1 cellular context compared by ENCODE assay signal in genomic region chr16:524274-525011, GRCh38.
TF ChIP-seq lines count a peak whose summit lies in the region.

No MANE protein-coding gene starts in this region.

TF ChIP-seq in GM12878, 131 proteins besides CTCF, POLR2A, EP300 and RAD21:
- TF ChIP-seq, protein P1, sequence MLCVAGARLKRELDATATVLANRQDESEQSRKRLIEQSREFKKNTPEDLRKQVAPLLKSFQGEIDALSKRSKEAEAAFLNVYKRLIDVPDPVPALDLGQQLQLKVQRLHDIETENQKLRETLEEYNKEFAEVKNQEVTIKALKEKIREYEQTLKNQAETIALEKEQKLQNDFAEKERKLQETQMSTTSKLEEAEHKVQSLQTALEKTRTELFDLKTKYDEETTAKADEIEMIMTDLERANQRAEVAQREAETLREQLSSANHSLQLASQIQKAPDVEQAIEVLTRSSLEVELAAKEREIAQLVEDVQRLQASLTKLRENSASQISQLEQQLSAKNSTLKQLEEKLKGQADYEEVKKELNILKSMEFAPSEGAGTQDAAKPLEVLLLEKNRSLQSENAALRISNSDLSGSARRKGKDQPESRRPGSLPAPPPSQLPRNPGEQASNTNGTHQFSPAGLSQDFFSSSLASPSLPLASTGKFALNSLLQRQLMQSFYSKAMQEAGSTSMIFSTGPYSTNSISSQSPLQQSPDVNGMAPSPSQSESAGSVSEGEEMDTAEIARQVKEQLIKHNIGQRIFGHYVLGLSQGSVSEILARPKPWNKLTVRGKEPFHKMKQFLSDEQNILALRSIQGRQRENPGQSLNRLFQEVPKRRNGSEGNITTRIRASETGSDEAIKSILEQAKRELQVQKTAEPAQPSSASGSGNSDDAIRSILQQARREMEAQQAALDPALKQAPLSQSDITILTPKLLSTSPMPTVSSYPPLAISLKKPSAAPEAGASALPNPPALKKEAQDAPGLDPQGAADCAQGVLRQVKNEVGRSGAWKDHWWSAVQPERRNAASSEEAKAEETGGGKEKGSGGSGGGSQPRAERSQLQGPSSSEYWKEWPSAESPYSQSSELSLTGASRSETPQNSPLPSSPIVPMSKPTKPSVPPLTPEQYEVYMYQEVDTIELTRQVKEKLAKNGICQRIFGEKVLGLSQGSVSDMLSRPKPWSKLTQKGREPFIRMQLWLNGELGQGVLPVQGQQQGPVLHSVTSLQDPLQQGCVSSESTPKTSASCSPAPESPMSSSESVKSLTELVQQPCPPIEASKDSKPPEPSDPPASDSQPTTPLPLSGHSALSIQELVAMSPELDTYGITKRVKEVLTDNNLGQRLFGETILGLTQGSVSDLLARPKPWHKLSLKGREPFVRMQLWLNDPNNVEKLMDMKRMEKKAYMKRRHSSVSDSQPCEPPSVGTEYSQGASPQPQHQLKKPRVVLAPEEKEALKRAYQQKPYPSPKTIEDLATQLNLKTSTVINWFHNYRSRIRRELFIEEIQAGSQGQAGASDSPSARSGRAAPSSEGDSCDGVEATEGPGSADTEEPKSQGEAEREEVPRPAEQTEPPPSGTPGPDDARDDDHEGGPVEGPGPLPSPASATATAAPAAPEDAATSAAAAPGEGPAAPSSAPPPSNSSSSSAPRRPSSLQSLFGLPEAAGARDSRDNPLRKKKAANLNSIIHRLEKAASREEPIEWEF (IDR thresholded peaks at IDR 0.05; ENCODE audit: insufficient replicate concordance, low read depth, low read length): no peak
- no peak for TF ChIP-seq ZBTB4 (CRISPR knock-in tag; IDR thresholded peaks at IDR 0.05)
- no peak for TF ChIP-seq FOS (IDR thresholded peaks at IDR 0.05; ENCODE audit: borderline replicate concordance, extremely low read depth, insufficient read length)
- TF ChIP-seq, protein P2, sequence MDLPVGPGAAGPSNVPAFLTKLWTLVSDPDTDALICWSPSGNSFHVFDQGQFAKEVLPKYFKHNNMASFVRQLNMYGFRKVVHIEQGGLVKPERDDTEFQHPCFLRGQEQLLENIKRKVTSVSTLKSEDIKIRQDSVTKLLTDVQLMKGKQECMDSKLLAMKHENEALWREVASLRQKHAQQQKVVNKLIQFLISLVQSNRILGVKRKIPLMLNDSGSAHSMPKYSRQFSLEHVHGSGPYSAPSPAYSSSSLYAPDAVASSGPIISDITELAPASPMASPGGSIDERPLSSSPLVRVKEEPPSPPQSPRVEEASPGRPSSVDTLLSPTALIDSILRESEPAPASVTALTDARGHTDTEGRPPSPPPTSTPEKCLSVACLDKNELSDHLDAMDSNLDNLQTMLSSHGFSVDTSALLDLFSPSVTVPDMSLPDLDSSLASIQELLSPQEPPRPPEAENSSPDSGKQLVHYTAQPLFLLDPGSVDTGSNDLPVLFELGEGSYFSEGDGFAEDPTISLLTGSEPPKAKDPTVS (IDR thresholded peaks at IDR 0.05; ENCODE audit: low read depth, low read length): no peak
- TF ChIP-seq, protein P3, sequence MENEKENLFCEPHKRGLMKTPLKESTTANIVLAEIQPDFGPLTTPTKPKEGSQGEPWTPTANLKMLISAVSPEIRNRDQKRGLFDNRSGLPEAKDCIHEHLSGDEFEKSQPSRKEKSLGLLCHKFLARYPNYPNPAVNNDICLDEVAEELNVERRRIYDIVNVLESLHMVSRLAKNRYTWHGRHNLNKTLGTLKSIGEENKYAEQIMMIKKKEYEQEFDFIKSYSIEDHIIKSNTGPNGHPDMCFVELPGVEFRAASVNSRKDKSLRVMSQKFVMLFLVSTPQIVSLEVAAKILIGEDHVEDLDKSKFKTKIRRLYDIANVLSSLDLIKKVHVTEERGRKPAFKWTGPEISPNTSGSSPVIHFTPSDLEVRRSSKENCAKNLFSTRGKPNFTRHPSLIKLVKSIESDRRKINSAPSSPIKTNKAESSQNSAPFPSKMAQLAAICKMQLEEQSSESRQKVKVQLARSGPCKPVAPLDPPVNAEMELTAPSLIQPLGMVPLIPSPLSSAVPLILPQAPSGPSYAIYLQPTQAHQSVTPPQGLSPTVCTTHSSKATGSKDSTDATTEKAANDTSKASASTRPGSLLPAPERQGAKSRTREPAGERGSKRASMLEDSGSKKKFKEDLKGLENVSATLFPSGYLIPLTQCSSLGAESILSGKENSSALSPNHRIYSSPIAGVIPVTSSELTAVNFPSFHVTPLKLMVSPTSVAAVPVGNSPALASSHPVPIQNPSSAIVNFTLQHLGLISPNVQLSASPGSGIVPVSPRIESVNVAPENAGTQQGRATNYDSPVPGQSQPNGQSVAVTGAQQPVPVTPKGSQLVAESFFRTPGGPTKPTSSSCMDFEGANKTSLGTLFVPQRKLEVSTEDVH (IDR thresholded peaks at IDR 0.05; ENCODE audit: low read depth, partially characterized antibody): no peak
- no peak for TF ChIP-seq BACH1 (IDR thresholded peaks at IDR 0.05; ENCODE audit: borderline replicate concordance)
- TF ChIP-seq SP1 (IDR thresholded peaks at IDR 0.05; ENCODE audit: low read depth, low read length): no peak
- no peak for TF ChIP-seq ZBTB11 (CRISPR knock-in tag; IDR thresholded peaks at IDR 0.05)
- TF ChIP-seq CBFB (IDR thresholded peaks at IDR 0.05; ENCODE audit: low read depth): no peak
- TF ChIP-seq ZZZ3 (IDR thresholded peaks at IDR 0.05; ENCODE audit: control insufficient read depth, insufficient read length, low read depth): no peak
- no peak for TF ChIP-seq ZBTB40 (IDR thresholded peaks at IDR 0.05; ENCODE audit: borderline replicate concordance)
